ENCODE assay signal across 11 cellular contexts in the genomic region with DNA sequence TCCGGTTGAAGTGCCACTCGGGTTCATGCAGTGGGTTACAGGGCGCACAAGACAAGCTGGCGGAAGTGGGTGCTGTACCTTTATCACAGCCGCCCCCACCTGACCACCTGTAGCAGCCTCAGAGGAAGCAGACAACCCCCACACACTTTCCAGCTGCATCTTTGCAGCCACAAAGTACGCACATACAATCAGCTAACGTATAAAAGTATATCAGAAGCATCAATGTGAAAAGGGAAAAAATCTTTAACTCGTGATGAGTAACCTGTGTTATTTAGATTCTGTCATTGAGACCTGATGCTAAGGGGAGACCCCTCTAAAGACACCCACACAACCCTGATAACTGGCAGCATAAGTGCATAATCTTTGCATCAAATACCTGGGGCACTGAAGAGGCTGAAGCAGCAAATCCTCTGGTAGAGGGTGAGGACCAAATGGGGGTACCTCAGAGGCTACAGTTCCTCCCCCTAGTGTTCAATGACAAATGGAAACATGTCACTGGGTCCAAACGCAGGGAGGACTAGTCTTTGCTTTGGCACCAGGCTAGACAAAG. TPM values are rescaled to one million over a fixed set of nuclear protein-coding genes. Genes with fewer than 3 reads are reported as not detected.
DNase-seq lines count a peak whose midpoint lies in the region; ATAC-seq, FAIRE-seq and TF ChIP-seq lines count a peak whose summit lies in the region.
"Had no signal": no experiment of that assay in that cellular context is flagged by ENCODE, and none has a peak within 500 bp of the region (broad histone marks: within the 10 kb centered on the region; RNA-seq: fewer than 3 reads in every experiment).

No MANE protein-coding gene starts in this region.

- CTCF ChIA-PET in activated B cell treated with CpG ODN at 0.5 μM for 24 hours (lab: Charles Lee) = interaction anchor here (0.9 to 2.3 kb wide), 11 partner anchors 10 to 334 kb away, joined by 3 to 11 read pairs (median 5); no protein-coding TSS in a partner anchor

- peak; percentile 38 for TF ChIP-seq CTCF in GM12864 (IDR thresholded peaks at IDR 0.05; ENCODE audit: low read depth, low read length, missing control alignments)
- TF ChIP-seq CTCF in activated B cell treated with CpG ODN at 0.5 μM for 24 hours (IDR thresholded peaks at IDR 0.05) = no peak
- TF ChIP-seq CTCF in nephron progenitor cell (IDR thresholded peaks at IDR 0.05) = no peak

- H3K36me3 Mint-ChIP-seq in activated B cell treated with CpG ODN at 0.5 μM for 24 hours (ENCODE audit: low read depth) = peaks cover 26% of the 10 kb centered on the region
- peaks cover 34% of the 10 kb centered on the region for H3K36me3 Mint-ChIP-seq in nephron progenitor cell (ENCODE audit: low read depth)

- TF ChIP-seq POLR2A in H54 (IDR thresholded peaks at IDR 0.05; ENCODE audit: low read depth, low read length) = no peak

- H3K27me3 Mint-ChIP-seq in activated B cell treated with CpG ODN at 0.5 μM for 24 hours (no peaks in the 10 kb centered on the region), nephron progenitor cell (ENCODE audit: low read depth, poor library complexity) (no peaks in the 10 kb centered on the region)

- no peak for FAIRE-seq in H54 (lab: Jason Lieb, UNC)

- no peak overlapping the region for H3K4me3 ChIP-seq in GM12864 (ENCODE audit: low read depth, low read length)
- H3K4me3 ChIP-seq: ascending aorta had no signal

- H3K4me3 Mint-ChIP-seq in activated B cell treated with CpG ODN at 0.5 μM for 24 hours (peak overlapping the region; percentile 64), nephron progenitor cell (no peak overlapping the region)

- H3K4me1 Mint-ChIP-seq in activated B cell treated with CpG ODN at 0.5 μM for 24 hours = peaks cover 93% of the 10 kb centered on the region
- H3K4me1 Mint-ChIP-seq in nephron progenitor cell = peaks cover 13% of the 10 kb centered on the region

- H3K27ac Mint-ChIP-seq in activated B cell treated with CpG ODN at 0.5 μM for 24 hours = peak overlapping the region; percentile 85
- no peak overlapping the region for H3K27ac Mint-ChIP-seq in nephron progenitor cell

- no peak for DNase-seq in GM12864 (ENCODE audit: low read depth)
- DNase-seq in activated B cell treated with CpG ODN at 0.5 μM for 24 hours = peak; percentile 43
- DNase-seq in activated naive CD8-positive, alpha-beta T cell treated with anti-CD3 and anti-CD28 coated beads, Interleukin-2, amount 50 U/mL, for 16 hours (ENCODE audit: low read depth, low spot score) = peak; percentile 87
- peak; percentile 93 for DNase-seq in stimulated activated CD4-positive, alpha-beta T cell treated with anti-CD3 and anti-CD28 coated beads, Interleukin-2, amount 100 ng/mL, for 4 hours (ENCODE audit: low read depth)
- DNase-seq in nephron progenitor cell = no peak
- no peak for DNase-seq in H54 (ENCODE audit: insufficient read length, low spot score)
- DNase-seq in GDM1 (lab: John Stamatoyannopoulos, UW) = no peak
- DNase-seq: DMS153 had no signal

- intact Hi-C loops in activated B cell treated with CpG ODN at 0.5 μM for 24 hours (cut with micrococcal nuclease) = loop anchor here (1.0 to 5.0 kb wide), 7 partner anchors 10 to 302 kb away; no protein-coding TSS in a partner anchor

- ATAC-seq in activated B cell treated with CpG ODN at 0.5 μM for 24 hours (ENCODE audit: low read depth) (peak; percentile 84), HG03135 (IDR thresholded peaks at IDR 0.05; ENCODE audit: unreplicated experiment) (no peak)
- ATAC-seq: left lobe of liver had no signal

- H3K9me3 Mint-ChIP-seq in activated B cell treated with CpG ODN at 0.5 μM for 24 hours = no peaks in the 10 kb centered on the region
- H3K9me3 Mint-ChIP-seq in nephron progenitor cell = peaks cover 38% of the 10 kb centered on the region

- POLR2A ChIA-PET in activated B cell treated with CpG ODN at 0.5 μM for 24 hours (lab: Charles Lee) = interaction anchor here (0.6 to 5.7 kb wide), 20 partner anchors 10 to 334 kb away, joined by 3 to 69 read pairs (median 6); no protein-coding TSS in a partner anchor

RNA-seq across cellular contexts. Expression of a gene that starts 22.1 kb away (rescaled TPM):
- total RNA-seq in activated B cell treated with CpG ODN at 0.5 μM for 24 hours = 79.6 and 90.4 TPM in 2 replicates

Comparison
In these comparisons a context has a peak if more than half of its experiments do, and no peak if none do; other contexts are left out.
1. DNase-seq: peak in activated B cell treated with CpG ODN at 0.5 μM for 24 hours (single experiment), activated naive CD8-positive, alpha-beta T cell treated with anti-CD3 and anti-CD28 coated beads, Interleukin-2, amount 50 U/mL, for 16 hours (single experiment) and stimulated activated CD4-positive, alpha-beta T cell treated with anti-CD3 and anti-CD28 coated beads, Interleukin-2, amount 100 ng/mL, for 4 hours (single experiment); none in GM12864 (single experiment), nephron progenitor cell (single experiment), H54 (single experiment) and GDM1 (single experiment).